Comparison of ENCODE assay signal across 1 cellular context in genomic region chr10:103921248-103921647, GRCh38.
TF ChIP-seq lines count a peak whose summit lies in the region.

No MANE protein-coding gene starts in this region.

TF ChIP-seq in HEK293, 187 proteins besides CTCF, POLR2A, EP300 and RAD21 (continued from another document):
- no peak for TF ChIP-seq ZBTB10 (tag by site-specific recombination; IDR thresholded peaks at IDR 0.05)
- TF ChIP-seq ZNF670 (tag by site-specific recombination; IDR thresholded peaks at IDR 0.05; ENCODE audit: low read depth) = no peak
- TF ChIP-seq SP7 (tag by site-specific recombination; IDR thresholded peaks at IDR 0.05) = peak; percentile 83
